In the genomic region with DNA sequence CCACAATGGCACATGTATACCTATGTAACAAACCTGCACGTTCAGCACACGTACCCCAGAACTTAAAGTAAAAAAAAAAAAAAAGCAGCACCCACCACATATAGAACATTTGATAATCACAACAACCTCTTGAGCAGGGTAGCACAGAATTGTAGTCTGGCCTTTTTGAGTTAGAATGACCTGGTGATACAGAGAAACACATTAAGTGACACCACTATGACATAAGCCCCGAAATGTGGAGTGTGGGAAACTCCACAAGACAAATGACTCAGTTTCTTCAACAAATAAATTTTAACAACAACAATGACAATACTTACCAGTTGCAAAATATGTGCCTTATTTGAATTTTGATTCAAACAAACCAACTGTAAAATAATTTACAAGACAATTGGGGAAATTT, we compare ENCODE assay signal across 30 cellular contexts. TPM values are rescaled to one million over a fixed set of nuclear protein-coding genes. Genes with fewer than 3 reads are reported as not detected.
"Had no signal": no experiment of that assay in that cellular context is flagged by ENCODE, and none has a peak within 500 bp of the region (broad histone marks: within the 10 kb centered on the region; RNA-seq: fewer than 3 reads in every experiment).

No MANE protein-coding gene starts in this region.

- H3K27me3 Mint-ChIP-seq: stimulated activated memory B cell treated with anti-CD40 and anti-IgM and Interleukin-4, amounts not matched to agents 10 μg/mL and 1 μg/mL and 100 μg/mL, for 72 hours; stimulated activated naive CD8-positive, alpha-beta T cell treated with anti-CD3 and anti-CD28 coated beads, Interleukin-15, amount 100 ng/mL, for 72 hours; type B pancreatic cell had no signal

- H3K4me1 Mint-ChIP-seq: stimulated activated memory B cell treated with anti-CD40 and anti-IgM and Interleukin-4, amounts not matched to agents 10 μg/mL and 1 μg/mL and 100 μg/mL, for 72 hours; stimulated activated naive B cell treated with anti-CD40 and anti-IgM and Interleukin-4, amounts not matched to agents 10 μg/mL and 1 μg/mL and 100 μg/mL, for 72 hours; stimulated activated naive CD8-positive, alpha-beta T cell treated with anti-CD3 and anti-CD28 coated beads, Interleukin-15, amount 100 ng/mL, for 72 hours had no signal

- H3K27me3 ChIP-seq: stomach, testis, thyroid gland, tibial artery, tibial nerve, transverse colon, upper lobe of left lung, upper lobe of right lung, uterus, vagina had no signal

- H3K4me3 ChIP-seq: stomach, testis, thoracic aorta, thyroid gland, tibial artery, tibial nerve, transverse colon, upper lobe of left lung, upper lobe of right lung, uterus, vagina had no signal

- H3K9me3 ChIP-seq: stomach, testis, thoracic aorta, thyroid gland, tibial artery, tibial nerve, transverse colon, upper lobe of left lung, upper lobe of right lung, uterus, vagina had no signal

- DNase-seq: stimulated activated CD4-positive, alpha-beta T cell treated with anti-CD3 and anti-CD28 coated beads, Interleukin-2, amount 100 ng/mL, for 24 hours; stimulated activated CD4-positive, alpha-beta T cell treated with anti-CD3 and anti-CD28 coated beads, Interleukin-2, amount 100 ng/mL, for 48 hours; stimulated activated CD4-positive, alpha-beta T cell treated with anti-CD3 and anti-CD28 coated beads, Interleukin-4, amount 100 ng/mL, for 1 hour; stimulated activated CD4-positive, alpha-beta T cell treated with anti-CD3 and anti-CD28 coated beads, Interleukin-4, amount 100 ng/mL, for 24 hours; stimulated activated CD4-positive, alpha-beta T cell treated with anti-CD3 and anti-CD28 coated beads, Interleukin-4, amount 100 ng/mL, for 4 hours; stimulated activated CD8-positive, alpha-beta memory T cell treated with anti-CD3 and anti-CD28 coated beads, Interleukin-4, amount 100 ng/mL, for 48 hours; stimulated activated naive B cell treated with anti-CD40 and anti-IgM and Interleukin-4, amounts not matched to agents 10 μg/mL and 1 μg/mL and 100 μg/mL, for 72 hours; stimulated activated naive CD4-positive, alpha-beta T cell; stimulated activated naive CD4-positive, alpha-beta T cell treated with Interleukin-2 at 50 U/mL for 16 hours; stimulated activated naive CD8-positive, alpha-beta T cell treated with anti-CD3 and anti-CD28 coated beads, Interleukin-15, amount 100 ng/mL, for 72 hours; stimulated activated naive CD8-positive, alpha-beta T cell treated with anti-CD3 and anti-CD28 coated beads, Interleukin-15, Interleukin-2, amounts not matched to agents 100 U/mL and 50 U/mL, for 24 hours; stomach; substantia nigra; testis; thyroid gland; tibial artery; transverse colon; trophoblast cell; upper lobe of left lung; upper lobe of right lung; uterus had no signal

- H3K9me3 Mint-ChIP-seq: stimulated activated memory B cell treated with anti-CD40 and anti-IgM and Interleukin-4, amounts not matched to agents 10 μg/mL and 1 μg/mL and 100 μg/mL, for 72 hours; stimulated activated naive B cell treated with anti-CD40 and anti-IgM and Interleukin-4, amounts not matched to agents 10 μg/mL and 1 μg/mL and 100 μg/mL, for 72 hours; type B pancreatic cell had no signal

- H3K4me3 Mint-ChIP-seq: stimulated activated memory B cell treated with anti-CD40 and anti-IgM and Interleukin-4, amounts not matched to agents 10 μg/mL and 1 μg/mL and 100 μg/mL, for 72 hours; stimulated activated naive B cell treated with anti-CD40 and anti-IgM and Interleukin-4, amounts not matched to agents 10 μg/mL and 1 μg/mL and 100 μg/mL, for 72 hours; stimulated activated naive CD8-positive, alpha-beta T cell treated with anti-CD3 and anti-CD28 coated beads, Interleukin-15, amount 100 ng/mL, for 72 hours; stimulated activated naive CD8-positive, alpha-beta T cell treated with anti-CD3 and anti-CD28 coated beads, Interleukin-15, Interleukin-2, amounts not matched to agents 100 ng/mL and 50 ng/mL, for 24 hours; type B pancreatic cell had no signal

- H3K27ac Mint-ChIP-seq: stimulated activated memory B cell treated with anti-CD40 and anti-IgM and Interleukin-4, amounts not matched to agents 10 μg/mL and 1 μg/mL and 100 μg/mL, for 72 hours; stimulated activated naive B cell treated with anti-CD40 and anti-IgM and Interleukin-4, amounts not matched to agents 10 μg/mL and 1 μg/mL and 100 μg/mL, for 72 hours; stimulated activated naive CD8-positive, alpha-beta T cell treated with anti-CD3 and anti-CD28 coated beads, Interleukin-15, amount 100 ng/mL, for 72 hours; stimulated activated naive CD8-positive, alpha-beta T cell treated with anti-CD3 and anti-CD28 coated beads, Interleukin-15, Interleukin-2, amounts not matched to agents 100 ng/mL and 50 ng/mL, for 24 hours; type B pancreatic cell had no signal

- ATAC-seq: stimulated activated memory B cell treated with anti-CD40 and anti-IgM and Interleukin-4, amounts not matched to agents 10 μg/mL and 1 μg/mL and 100 μg/mL, for 72 hours; stimulated activated naive B cell treated with anti-CD40 and anti-IgM and Interleukin-4, amounts not matched to agents 10 μg/mL and 1 μg/mL and 100 μg/mL, for 72 hours; stimulated activated naive CD8-positive, alpha-beta T cell treated with anti-CD3 and anti-CD28 coated beads, Interleukin-15, amount 100 ng/mL, for 72 hours; stimulated activated naive CD8-positive, alpha-beta T cell treated with anti-CD3 and anti-CD28 coated beads, Interleukin-15, Interleukin-2, amounts not matched to agents 100 U/mL and 50 U/mL, for 24 hours; upper lobe of right lung had no signal

- H3K4me1 ChIP-seq: stomach, testis, thyroid gland, tibial artery, tibial nerve, transverse colon, upper lobe of left lung, upper lobe of right lung, uterus, vagina had no signal

- H3K27ac ChIP-seq: stomach, testis, thoracic aorta, thyroid gland, tibial artery, tibial nerve, transverse colon, upper lobe of left lung, upper lobe of right lung, uterus, vagina had no signal

- H3K36me3 ChIP-seq: stomach, thoracic aorta, thyroid gland, tibial artery, tibial nerve, transverse colon, upper lobe of left lung, upper lobe of right lung, uterus, vagina had no signal

- H3K36me3 Mint-ChIP-seq: stimulated activated memory B cell treated with anti-CD40 and anti-IgM and Interleukin-4, amounts not matched to agents 10 μg/mL and 1 μg/mL and 100 μg/mL, for 72 hours; stimulated activated naive B cell treated with anti-CD40 and anti-IgM and Interleukin-4, amounts not matched to agents 10 μg/mL and 1 μg/mL and 100 μg/mL, for 72 hours; type B pancreatic cell had no signal

RNA-seq across cellular contexts. Expression of a gene that starts 46.4 kb away (rescaled TPM):
- total RNA-seq: stomach, subcutaneous adipose tissue, thoracic aorta, thyroid gland, tibial nerve, transverse colon, upper lobe of left lung, upper lobe of right lung, ureter, urinary bladder, uterus, vagina had no signal
